2 cellular contexts compared by ENCODE assay signal in genomic region chr12:132554857-132555630, GRCh38.
TF ChIP-seq lines count a peak whose summit lies in the region.

No MANE protein-coding gene starts in this region.

TF ChIP-seq in SK-N-SH treated with all-trans-retinoic acid at 6 μM for 48 hours, 23 proteins besides CTCF, POLR2A, EP300 and RAD21:
- TF ChIP-seq CSRNP3 (CRISPR knock-in tag; IDR thresholded peaks at IDR 0.05) (no peak), ZC3H10 (CRISPR knock-in tag; IDR thresholded peaks at IDR 0.05) (no peak), ESRRG (CRISPR knock-in tag; IDR thresholded peaks at IDR 0.05) (no peak), ZFP30 (CRISPR knock-in tag; IDR thresholded peaks at IDR 0.05) (no peak), TCF4 (CRISPR knock-in tag; IDR thresholded peaks at IDR 0.05; ENCODE audit: borderline replicate concordance) (no peak), BACH2 (CRISPR knock-in tag; IDR thresholded peaks at IDR 0.05; ENCODE audit: borderline replicate concordance) (no peak), CREB5 (CRISPR knock-in tag; IDR thresholded peaks at IDR 0.05; ENCODE audit: low read depth) (no peak), OSR1 (CRISPR knock-in tag; IDR thresholded peaks at IDR 0.05) (no peak)

TF ChIP-seq in neural cell, 6 proteins besides CTCF, POLR2A, EP300 and RAD21:
- TF ChIP-seq, protein P1, sequence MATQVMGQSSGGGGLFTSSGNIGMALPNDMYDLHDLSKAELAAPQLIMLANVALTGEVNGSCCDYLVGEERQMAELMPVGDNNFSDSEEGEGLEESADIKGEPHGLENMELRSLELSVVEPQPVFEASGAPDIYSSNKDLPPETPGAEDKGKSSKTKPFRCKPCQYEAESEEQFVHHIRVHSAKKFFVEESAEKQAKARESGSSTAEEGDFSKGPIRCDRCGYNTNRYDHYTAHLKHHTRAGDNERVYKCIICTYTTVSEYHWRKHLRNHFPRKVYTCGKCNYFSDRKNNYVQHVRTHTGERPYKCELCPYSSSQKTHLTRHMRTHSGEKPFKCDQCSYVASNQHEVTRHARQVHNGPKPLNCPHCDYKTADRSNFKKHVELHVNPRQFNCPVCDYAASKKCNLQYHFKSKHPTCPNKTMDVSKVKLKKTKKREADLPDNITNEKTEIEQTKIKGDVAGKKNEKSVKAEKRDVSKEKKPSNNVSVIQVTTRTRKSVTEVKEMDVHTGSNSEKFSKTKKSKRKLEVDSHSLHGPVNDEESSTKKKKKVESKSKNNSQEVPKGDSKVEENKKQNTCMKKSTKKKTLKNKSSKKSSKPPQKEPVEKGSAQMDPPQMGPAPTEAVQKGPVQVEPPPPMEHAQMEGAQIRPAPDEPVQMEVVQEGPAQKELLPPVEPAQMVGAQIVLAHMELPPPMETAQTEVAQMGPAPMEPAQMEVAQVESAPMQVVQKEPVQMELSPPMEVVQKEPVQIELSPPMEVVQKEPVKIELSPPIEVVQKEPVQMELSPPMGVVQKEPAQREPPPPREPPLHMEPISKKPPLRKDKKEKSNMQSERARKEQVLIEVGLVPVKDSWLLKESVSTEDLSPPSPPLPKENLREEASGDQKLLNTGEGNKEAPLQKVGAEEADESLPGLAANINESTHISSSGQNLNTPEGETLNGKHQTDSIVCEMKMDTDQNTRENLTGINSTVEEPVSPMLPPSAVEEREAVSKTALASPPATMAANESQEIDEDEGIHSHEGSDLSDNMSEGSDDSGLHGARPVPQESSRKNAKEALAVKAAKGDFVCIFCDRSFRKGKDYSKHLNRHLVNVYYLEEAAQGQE (IDR thresholded peaks at IDR 0.05; ENCODE audit: borderline replicate concordance) = no peak
- no peak for TF ChIP-seq TAF1 (IDR thresholded peaks at IDR 0.05; ENCODE audit: low read depth)
- TF ChIP-seq EZH2 (IDR thresholded peaks at IDR 0.05; ENCODE audit: borderline replicate concordance, insufficient read depth, low read length, poor library complexity, severe bottlenecking) = no peak
- TF ChIP-seq SMC3 (conservative IDR thresholded peaks at IDR 0.05; ENCODE audit: poor library complexity) = peak; percentile 34
- no peak for TF ChIP-seq MXI1 (conservative IDR thresholded peaks at IDR 0.05; ENCODE audit: poor library complexity, severe bottlenecking)
- no peak for TF ChIP-seq POLR2AphosphoS5 (IDR thresholded peaks at IDR 0.05)
TF ChIP-seq in neural cell: peak in this region for 1.
